In genomic region chr4:133151681-133152329, GRCh38 we compare ENCODE assay signal across 11 cellular contexts. TPM values are rescaled to one million over a fixed set of nuclear protein-coding genes. Genes with fewer than 3 reads are reported as not detected.
DNase-seq lines count a peak whose midpoint lies in the region; ATAC-seq lines count a peak whose summit lies in the region.
"Had no signal": no experiment of that assay in that cellular context is flagged by ENCODE, and none has a peak within 500 bp of the region (broad histone marks: within the 10 kb centered on the region; RNA-seq: fewer than 3 reads in every experiment).

No MANE protein-coding gene starts in this region.

- peak overlapping the region; percentile 40 for H3K4me3 Mint-ChIP-seq in activated naive CD8-positive, alpha-beta T cell treated with anti-CD3 and anti-CD28 coated beads, Interleukin-2, amount 10 ng/mL, durations not matched to agents 7 days and 5 days
- no peak overlapping the region for H3K4me3 Mint-ChIP-seq in activated CD4-positive, alpha-beta memory T cell treated with anti-CD3 and anti-CD28 coated beads, Interleukin-2, amount 10 ng/mL, durations not matched to agents 7 days and 5 days

- DNase-seq in DMS 273 (lab: John Stamatoyannopoulos, UW; ENCODE audit: unreplicated experiment), result peak; percentile 37
- DNase-seq in DMS 273 treated with DMSO at 0.1 percent for 48 hours (lab: John Stamatoyannopoulos, UW), result no peak
- peak; percentile 34 for DNase-seq in activated naive CD8-positive, alpha-beta T cell treated with anti-CD3 and anti-CD28 coated beads, Interleukin-2, amount 10 ng/mL, durations not matched to agents 7 days and 5 days
- DNase-seq in stimulated activated CD8-positive, alpha-beta memory T cell treated with anti-CD3 and anti-CD28 coated beads, Interleukin-4, amount 100 ng/mL, for 48 hours, result peak; percentile 24
- no peak for DNase-seq in activated CD4-positive, alpha-beta memory T cell treated with anti-CD3 and anti-CD28 coated beads, Interleukin-2, amount 10 ng/mL, durations not matched to agents 7 days and 5 days
- DNase-seq in SJCRH30, result no peak

- H3K4me3 ChIP-seq in iPS-15b (ENCODE audit: low read depth, low read length) (peak overlapping the region; percentile 80), SJCRH30 (no peak overlapping the region)

- no peaks in the 10 kb centered on the region for H3K36me3 ChIP-seq in iPS-15b (ENCODE audit: control insufficient read depth, insufficient read depth, low read length)
- H3K36me3 ChIP-seq in SJCRH30, result no peaks in the 10 kb centered on the region
- H3K36me3 ChIP-seq: adrenal gland had no signal

- peaks cover 63% of the 10 kb centered on the region for H3K27me3 Mint-ChIP-seq in activated naive CD8-positive, alpha-beta T cell treated with anti-CD3 and anti-CD28 coated beads, Interleukin-2, amount 10 ng/mL, durations not matched to agents 7 days and 5 days
- H3K27me3 Mint-ChIP-seq in activated CD4-positive, alpha-beta memory T cell treated with anti-CD3 and anti-CD28 coated beads, Interleukin-2, amount 10 ng/mL, durations not matched to agents 7 days and 5 days, result peaks cover 60% of the 10 kb centered on the region

- peaks cover 13% of the 10 kb centered on the region for H3K4me1 Mint-ChIP-seq in activated naive CD8-positive, alpha-beta T cell treated with anti-CD3 and anti-CD28 coated beads, Interleukin-2, amount 10 ng/mL, durations not matched to agents 7 days and 5 days
- H3K4me1 Mint-ChIP-seq in activated CD4-positive, alpha-beta memory T cell treated with anti-CD3 and anti-CD28 coated beads, Interleukin-2, amount 10 ng/mL, durations not matched to agents 7 days and 5 days, result peaks cover 20% of the 10 kb centered on the region

- H3K9me3 ChIP-seq in iPS-15b (ENCODE audit: control insufficient read depth, insufficient read depth, low read length) (no peaks in the 10 kb centered on the region), SJCRH30 (replicated peaks) (no peaks in the 10 kb centered on the region)
- H3K9me3 ChIP-seq: adrenal gland had no signal

- peaks cover 68% of the 10 kb centered on the region for H3K27me3 ChIP-seq in iPS-15b (ENCODE audit: control insufficient read depth, insufficient read depth, low read length)
- H3K27me3 ChIP-seq in SJCRH30, result no peaks in the 10 kb centered on the region

- H3K4me1 ChIP-seq in iPS-15b (ENCODE audit: control insufficient read depth, insufficient read depth, low read length), result peaks cover 6% of the 10 kb centered on the region
- H3K4me1 ChIP-seq in SJCRH30, result no peaks in the 10 kb centered on the region

- H3K9me3 Mint-ChIP-seq in activated naive CD8-positive, alpha-beta T cell treated with anti-CD3 and anti-CD28 coated beads, Interleukin-2, amount 10 ng/mL, durations not matched to agents 7 days and 5 days, result peaks cover 3% of the 10 kb centered on the region
- H3K9me3 Mint-ChIP-seq in activated CD4-positive, alpha-beta memory T cell treated with anti-CD3 and anti-CD28 coated beads, Interleukin-2, amount 10 ng/mL, durations not matched to agents 7 days and 5 days, result no peaks in the 10 kb centered on the region

- no peak for ATAC-seq in activated naive CD8-positive, alpha-beta T cell treated with anti-CD3 and anti-CD28 coated beads, Interleukin-2, amount 10 ng/mL, durations not matched to agents 7 days and 5 days (ENCODE audit: low read depth)
- ATAC-seq in HG03280 (IDR thresholded peaks at IDR 0.05; ENCODE audit: unreplicated experiment), result no peak
- ATAC-seq: HCT116 had no signal

- CTCF ChIA-PET in activated CD4-positive, alpha-beta memory T cell treated with anti-CD3 and anti-CD28 coated beads, Interleukin-2, amount 10 ng/mL, durations not matched to agents 7 days and 5 days (lab: Charles Lee), result no interaction called here

- H3K27ac Mint-ChIP-seq in activated naive CD8-positive, alpha-beta T cell treated with anti-CD3 and anti-CD28 coated beads, Interleukin-2, amount 10 ng/mL, durations not matched to agents 7 days and 5 days, result peak overlapping the region; percentile 68
- no peak overlapping the region for H3K27ac Mint-ChIP-seq in activated CD4-positive, alpha-beta memory T cell treated with anti-CD3 and anti-CD28 coated beads, Interleukin-2, amount 10 ng/mL, durations not matched to agents 7 days and 5 days

- H3K9ac ChIP-seq in iPS-15b (ENCODE audit: low read depth, low read length), result no peak overlapping the region

- H3K36me3 Mint-ChIP-seq in activated naive CD8-positive, alpha-beta T cell treated with anti-CD3 and anti-CD28 coated beads, Interleukin-2, amount 10 ng/mL, durations not matched to agents 7 days and 5 days, result peaks cover 4% of the 10 kb centered on the region
- H3K36me3 Mint-ChIP-seq in activated CD4-positive, alpha-beta memory T cell treated with anti-CD3 and anti-CD28 coated beads, Interleukin-2, amount 10 ng/mL, durations not matched to agents 7 days and 5 days (ENCODE audit: low read depth), result peaks cover 16% of the 10 kb centered on the region

- H3K27ac ChIP-seq in SJCRH30, result no peak overlapping the region
- H3K27ac ChIP-seq: 22Rv1 had no signal

- POLR2A ChIA-PET in activated naive CD8-positive, alpha-beta T cell treated with anti-CD3 and anti-CD28 coated beads, Interleukin-2, amount 10 ng/mL, durations not matched to agents 7 days and 5 days (lab: Charles Lee), result no interaction called here
- POLR2A ChIA-PET in activated CD4-positive, alpha-beta memory T cell treated with anti-CD3 and anti-CD28 coated beads, Interleukin-2, amount 10 ng/mL, durations not matched to agents 7 days and 5 days (lab: Charles Lee), result no interaction called here

RNA-seq across cellular contexts. Expression of gene PCDH10, which starts 2.7 kb away (rescaled TPM):
- total RNA-seq in activated naive CD8-positive, alpha-beta T cell treated with anti-CD3 and anti-CD28 coated beads, Interleukin-2, amount 10 ng/mL, durations not matched to agents 7 days and 5 days, result not detected
- not detected for total RNA-seq in activated CD4-positive, alpha-beta memory T cell treated with anti-CD3 and anti-CD28 coated beads, Interleukin-2, amount 10 ng/mL, durations not matched to agents 7 days and 5 days
- total RNA-seq in SJCRH30 (2014; rRNA removed; shearing (Covaris generic)), result 0.51 and 0.63 TPM in 2 replicates

Comparison
In these comparisons a context has a peak if more than half of its experiments do, and no peak if none do; other contexts are left out.
1. DNase-seq: peak in DMS 273 (single experiment), activated naive CD8-positive, alpha-beta T cell treated with anti-CD3 and anti-CD28 coated beads, Interleukin-2, amount 10 ng/mL, durations not matched to agents 7 days and 5 days (single experiment) and stimulated activated CD8-positive, alpha-beta memory T cell treated with anti-CD3 and anti-CD28 coated beads, Interleukin-4, amount 100 ng/mL, for 48 hours (single experiment); none in DMS 273 treated with DMSO at 0.1 percent for 48 hours (single experiment), activated CD4-positive, alpha-beta memory T cell treated with anti-CD3 and anti-CD28 coated beads, Interleukin-2, amount 10 ng/mL, durations not matched to agents 7 days and 5 days (single experiment) and SJCRH30 (0 of 2).